Comparison of ENCODE assay signal across 8 cellular contexts in the genomic region with DNA sequence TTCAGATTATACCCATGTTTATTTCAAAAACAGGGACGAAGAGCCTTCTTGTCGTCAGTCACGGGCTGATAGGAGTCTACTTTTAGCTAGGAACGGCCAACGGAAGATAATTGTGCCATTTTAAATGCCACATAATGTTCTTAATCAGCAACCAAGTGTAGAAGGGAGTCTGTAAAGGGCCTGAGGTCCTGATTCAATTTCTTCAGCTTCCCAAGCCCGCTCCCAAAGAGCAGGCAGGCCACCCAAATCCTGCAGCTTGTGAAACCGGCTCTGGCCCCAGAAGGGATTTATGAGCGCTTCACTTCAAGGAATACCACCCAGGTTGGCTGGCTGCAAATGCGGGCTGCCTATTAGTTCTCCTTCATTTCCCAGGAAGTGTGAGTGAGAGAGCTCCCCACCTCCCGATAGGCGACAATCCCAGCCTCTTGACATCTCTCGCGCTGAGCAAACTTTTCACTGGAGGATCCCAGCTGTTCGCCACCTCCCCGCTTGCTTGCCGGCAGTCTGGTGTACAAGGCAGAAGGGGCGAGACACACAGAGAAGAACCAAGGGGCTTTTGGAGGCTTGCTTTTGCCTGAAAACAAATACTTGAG.
DNase-seq lines count a peak whose midpoint lies in the region; ATAC-seq and TF ChIP-seq lines count a peak whose summit lies in the region.

No MANE protein-coding gene starts in this region.

- POLR2A ChIA-PET in WTC11 (lab: Charles Lee): no interaction called here
- POLR2A ChIA-PET in activated CD8-positive, alpha-beta T cell treated with anti-CD3 and anti-CD28 coated beads, Interleukin-2, amount 10 ng/mL, durations not matched to agents 7 days and 5 days (lab: Charles Lee): no interaction called here

- H3K9me3 ChIP-seq in cardiac muscle cell (ENCODE audit: low read depth): no peaks in the 10 kb centered on the region

- CTCF ChIA-PET in WTC11 (lab: Charles Lee): interaction anchor here (0.6 to 3.0 kb wide), 5 partner anchors 10 to 60 kb away, joined by 5 to 12 read pairs (median 7); no protein-coding TSS in a partner anchor
- CTCF ChIA-PET in activated CD8-positive, alpha-beta T cell treated with anti-CD3 and anti-CD28 coated beads, Interleukin-2, amount 10 ng/mL, durations not matched to agents 7 days and 5 days (lab: Charles Lee): no interaction called here

- peaks cover 27% of the 10 kb centered on the region for H3K9me3 Mint-ChIP-seq in WTC11
- H3K9me3 Mint-ChIP-seq in activated CD8-positive, alpha-beta T cell treated with anti-CD3 and anti-CD28 coated beads, Interleukin-2, amount 10 ng/mL, durations not matched to agents 7 days and 5 days (ENCODE audit: insufficient read depth): no peaks in the 10 kb centered on the region

- intact Hi-C loops in posterior vena cava (cut with DNase I): no loop called here

- H3K27ac ChIP-seq in cardiac muscle cell: no peak overlapping the region

- H3K4me3 Mint-ChIP-seq in WTC11: peak overlapping the region; percentile 58
- no peak overlapping the region for H3K4me3 Mint-ChIP-seq in activated CD8-positive, alpha-beta T cell treated with anti-CD3 and anti-CD28 coated beads, Interleukin-2, amount 10 ng/mL, durations not matched to agents 7 days and 5 days

- H3K4me1 Mint-ChIP-seq in WTC11: peaks cover 47% of the 10 kb centered on the region
- no peaks in the 10 kb centered on the region for H3K4me1 Mint-ChIP-seq in activated CD8-positive, alpha-beta T cell treated with anti-CD3 and anti-CD28 coated beads, Interleukin-2, amount 10 ng/mL, durations not matched to agents 7 days and 5 days (ENCODE audit: low read depth)

- peak overlapping the region; percentile 94 for H3K27ac Mint-ChIP-seq in WTC11
- H3K27ac Mint-ChIP-seq in activated CD8-positive, alpha-beta T cell treated with anti-CD3 and anti-CD28 coated beads, Interleukin-2, amount 10 ng/mL, durations not matched to agents 7 days and 5 days: no peak overlapping the region

- H3K4me3 ChIP-seq in cardiac muscle cell: peak overlapping the region; percentile 4

- peak; percentile 80 for ATAC-seq in WTC11
- ATAC-seq in HG02884 (IDR thresholded peaks at IDR 0.05; ENCODE audit: unreplicated experiment): no peak
- ATAC-seq in activated CD8-positive, alpha-beta T cell treated with anti-CD3 and anti-CD28 coated beads, Interleukin-2, amount 10 ng/mL, durations not matched to agents 7 days and 5 days: no peak
- no peak for ATAC-seq in GM18502 (IDR thresholded peaks at IDR 0.05; ENCODE audit: poor library complexity, unreplicated experiment)
- ATAC-seq in HG02759 (IDR thresholded peaks at IDR 0.05; ENCODE audit: unreplicated experiment): no peak

- no peaks in the 10 kb centered on the region; the same call in 1 of the 2 replicates for H3K27me3 Mint-ChIP-seq in WTC11 (ENCODE audit: low read depth)
- H3K27me3 Mint-ChIP-seq in activated CD8-positive, alpha-beta T cell treated with anti-CD3 and anti-CD28 coated beads, Interleukin-2, amount 10 ng/mL, durations not matched to agents 7 days and 5 days (ENCODE audit: low read depth): peaks cover 27% of the 10 kb centered on the region

- no peaks in the 10 kb centered on the region for H3K36me3 ChIP-seq in cardiac muscle cell

- H3K36me3 Mint-ChIP-seq in WTC11: peaks cover 25% of the 10 kb centered on the region
- H3K36me3 Mint-ChIP-seq in activated CD8-positive, alpha-beta T cell treated with anti-CD3 and anti-CD28 coated beads, Interleukin-2, amount 10 ng/mL, durations not matched to agents 7 days and 5 days (ENCODE audit: low read depth): no peaks in the 10 kb centered on the region

- peaks cover 17% of the 10 kb centered on the region for H3K4me1 ChIP-seq in cardiac muscle cell (ENCODE audit: low read depth)

- TF ChIP-seq CTCF in WTC11 (IDR thresholded peaks at IDR 0.05): no peak
- TF ChIP-seq CTCF in cardiac muscle cell (IDR thresholded peaks at IDR 0.05; ENCODE audit: low read depth, low read length): no peak

- DNase-seq in EL (peak; percentile 67), WTC11 (ENCODE audit: low spot score) (peak; percentile 48), cardiac muscle cell (ENCODE audit: low read depth in 1 of 2, low spot score in 1 of 2) (peak; percentile 54 to 70), posterior vena cava (ENCODE audit: low spot score) (peak; percentile 83)
- DNase-seq in activated CD8-positive, alpha-beta T cell treated with anti-CD3 and anti-CD28 coated beads, Interleukin-2, amount 10 ng/mL, durations not matched to agents 7 days and 5 days: no peak

- no peaks in the 10 kb centered on the region for H3K27me3 ChIP-seq in cardiac muscle cell

TF ChIP-seq in WTC11, 78 proteins besides CTCF, POLR2A, EP300 and RAD21 (continues in another document):
- TF ChIP-seq FOXP1 (CRISPR knock-in tag; IDR thresholded peaks at IDR 0.05; ENCODE audit: borderline replicate concordance) (no peak), SMAD4 (CRISPR knock-in tag; IDR thresholded peaks at IDR 0.05) (no peak), NR3C1 (CRISPR knock-in tag; conservative IDR thresholded peaks at IDR 0.05; ENCODE audit: low read depth) (no peak), TEAD4 (CRISPR knock-in tag; IDR thresholded peaks at IDR 0.05) (no peak), ZNF317 (CRISPR knock-in tag; IDR thresholded peaks at IDR 0.05; ENCODE audit: borderline replicate concordance, low read depth) (no peak), PRRX2 (CRISPR knock-in tag; IDR thresholded peaks at IDR 0.05) (no peak), OVOL2 (CRISPR knock-in tag; IDR thresholded peaks at IDR 0.05; ENCODE audit: borderline replicate concordance) (no peak), ELF4 (CRISPR knock-in tag; IDR thresholded peaks at IDR 0.05; ENCODE audit: low read depth) (no peak), SMAD3 (CRISPR knock-in tag; IDR thresholded peaks at IDR 0.05; ENCODE audit: borderline replicate concordance) (no peak), SP1 (CRISPR knock-in tag; conservative IDR thresholded peaks at IDR 0.05) (no peak), RORB (CRISPR knock-in tag; IDR thresholded peaks at IDR 0.05) (no peak), FOXK1 (CRISPR knock-in tag; IDR thresholded peaks at IDR 0.05) (no peak)
- TF ChIP-seq, protein P1, sequence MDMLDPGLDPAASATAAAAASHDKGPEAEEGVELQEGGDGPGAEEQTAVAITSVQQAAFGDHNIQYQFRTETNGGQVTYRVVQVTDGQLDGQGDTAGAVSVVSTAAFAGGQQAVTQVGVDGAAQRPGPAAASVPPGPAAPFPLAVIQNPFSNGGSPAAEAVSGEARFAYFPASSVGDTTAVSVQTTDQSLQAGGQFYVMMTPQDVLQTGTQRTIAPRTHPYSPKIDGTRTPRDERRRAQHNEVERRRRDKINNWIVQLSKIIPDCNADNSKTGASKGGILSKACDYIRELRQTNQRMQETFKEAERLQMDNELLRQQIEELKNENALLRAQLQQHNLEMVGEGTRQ (CRISPR knock-in tag; IDR thresholded peaks at IDR 0.05): no peak
- TF ChIP-seq, protein P2, sequence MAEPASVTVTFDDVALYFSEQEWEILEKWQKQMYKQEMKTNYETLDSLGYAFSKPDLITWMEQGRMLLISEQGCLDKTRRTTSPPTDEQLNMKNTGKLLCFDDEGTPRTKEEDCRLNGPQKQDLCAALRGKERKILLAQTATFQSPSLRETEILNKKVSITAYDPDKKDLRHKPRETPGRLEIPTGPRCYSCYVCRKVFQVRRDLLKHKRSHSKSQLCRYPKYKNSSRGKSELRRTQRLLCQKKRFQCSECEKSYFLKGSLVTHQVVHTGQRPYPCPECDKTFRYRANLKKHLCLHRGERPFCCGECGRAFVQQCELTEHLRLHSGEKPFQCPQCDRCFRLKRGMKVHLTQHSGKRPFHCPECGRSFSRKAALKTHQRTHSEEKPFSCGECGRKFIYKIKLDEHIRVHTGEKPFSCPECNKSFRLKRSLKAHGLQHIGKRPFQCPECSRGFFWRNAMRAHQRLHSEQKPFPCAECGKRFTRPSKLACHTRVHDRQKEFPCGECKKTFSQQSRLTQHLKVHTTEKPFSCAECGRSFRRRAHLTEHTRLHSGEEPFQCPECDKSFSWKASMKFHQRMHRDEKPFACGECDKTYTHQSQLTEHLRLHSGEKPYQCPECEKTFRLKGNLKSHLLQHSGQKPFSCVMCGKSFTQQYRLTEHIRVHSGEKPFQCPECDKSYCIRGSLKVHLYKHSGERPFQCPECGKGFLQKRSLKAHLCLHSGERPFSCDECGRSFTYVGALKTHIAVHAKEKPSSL (CRISPR knock-in tag; conservative IDR thresholded peaks at IDR 0.05): no peak
- TF ChIP-seq, protein P3, sequence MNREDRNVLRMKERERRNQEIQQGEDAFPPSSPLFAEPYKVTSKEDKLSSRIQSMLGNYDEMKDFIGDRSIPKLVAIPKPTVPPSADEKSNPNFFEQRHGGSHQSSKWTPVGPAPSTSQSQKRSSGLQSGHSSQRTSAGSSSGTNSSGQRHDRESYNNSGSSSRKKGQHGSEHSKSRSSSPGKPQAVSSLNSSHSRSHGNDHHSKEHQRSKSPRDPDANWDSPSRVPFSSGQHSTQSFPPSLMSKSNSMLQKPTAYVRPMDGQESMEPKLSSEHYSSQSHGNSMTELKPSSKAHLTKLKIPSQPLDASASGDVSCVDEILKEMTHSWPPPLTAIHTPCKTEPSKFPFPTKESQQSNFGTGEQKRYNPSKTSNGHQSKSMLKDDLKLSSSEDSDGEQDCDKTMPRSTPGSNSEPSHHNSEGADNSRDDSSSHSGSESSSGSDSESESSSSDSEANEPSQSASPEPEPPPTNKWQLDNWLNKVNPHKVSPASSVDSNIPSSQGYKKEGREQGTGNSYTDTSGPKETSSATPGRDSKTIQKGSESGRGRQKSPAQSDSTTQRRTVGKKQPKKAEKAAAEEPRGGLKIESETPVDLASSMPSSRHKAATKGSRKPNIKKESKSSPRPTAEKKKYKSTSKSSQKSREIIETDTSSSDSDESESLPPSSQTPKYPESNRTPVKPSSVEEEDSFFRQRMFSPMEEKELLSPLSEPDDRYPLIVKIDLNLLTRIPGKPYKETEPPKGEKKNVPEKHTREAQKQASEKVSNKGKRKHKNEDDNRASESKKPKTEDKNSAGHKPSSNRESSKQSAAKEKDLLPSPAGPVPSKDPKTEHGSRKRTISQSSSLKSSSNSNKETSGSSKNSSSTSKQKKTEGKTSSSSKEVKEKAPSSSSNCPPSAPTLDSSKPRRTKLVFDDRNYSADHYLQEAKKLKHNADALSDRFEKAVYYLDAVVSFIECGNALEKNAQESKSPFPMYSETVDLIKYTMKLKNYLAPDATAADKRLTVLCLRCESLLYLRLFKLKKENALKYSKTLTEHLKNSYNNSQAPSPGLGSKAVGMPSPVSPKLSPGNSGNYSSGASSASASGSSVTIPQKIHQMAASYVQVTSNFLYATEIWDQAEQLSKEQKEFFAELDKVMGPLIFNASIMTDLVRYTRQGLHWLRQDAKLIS (CRISPR knock-in tag; IDR thresholded peaks at IDR 0.05; ENCODE audit: borderline replicate concordance): no peak
- TF ChIP-seq, protein P4, sequence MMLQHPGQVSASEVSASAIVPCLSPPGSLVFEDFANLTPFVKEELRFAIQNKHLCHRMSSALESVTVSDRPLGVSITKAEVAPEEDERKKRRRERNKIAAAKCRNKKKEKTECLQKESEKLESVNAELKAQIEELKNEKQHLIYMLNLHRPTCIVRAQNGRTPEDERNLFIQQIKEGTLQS (CRISPR knock-in tag; conservative IDR thresholded peaks at IDR 0.05): no peak
